ENCODE assay signal across 8 cellular contexts in genomic region chr3:71064288-71064975, GRCh38.
DNase-seq lines count a peak whose midpoint lies in the region; ATAC-seq lines count a peak whose summit lies in the region.

No MANE protein-coding gene starts in this region.

- peak; percentile 61 for ATAC-seq in esophagus mucosa

- peak overlapping the region; percentile 98 for H3K4me2 ChIP-seq in GM23248 (ENCODE audit: unreplicated experiment)

- H3K4me3 ChIP-seq in GM23248 (peak overlapping the region; percentile 90), muscle layer of duodenum (ENCODE audit: low read depth in 1 of 2, low read length in 2 of 2) (peak overlapping the region; percentile 79 to 93)

- peaks cover 42% of the 10 kb centered on the region for H3K4me1 ChIP-seq in GM23248 (ENCODE audit: insufficient read depth)
- peaks cover 23 to 49% of the 10 kb centered on the region in 2 donors for H3K4me1 ChIP-seq in muscle layer of duodenum (ENCODE audit: control insufficient read depth in 1 of 2, insufficient read depth in 2 of 2, low read length in 2 of 2)

- no peaks in the 10 kb centered on the region for H3K27me3 ChIP-seq in GM23248 (replicated peaks; ENCODE audit: insufficient read depth)
- no peaks in the 10 kb centered on the region for H3K27me3 ChIP-seq in muscle layer of duodenum (ENCODE audit: low read depth, low read length)

- peak; percentile 91 for DNase-seq in D341Med (ENCODE audit: low spot score)
- peak; percentile 80 for DNase-seq in GM23248
- DNase-seq in NCI-H69 (lab: John Stamatoyannopoulos, UW) = peak; percentile 74
- peak; percentile 36 for DNase-seq in activated T-cell treated with anti-CD3 and anti-CD28 coated beads for 4 hours
- peak; percentile 66 for DNase-seq in superior temporal gyrus (ENCODE audit: extremely low spot score)
- DNase-seq in SW 1271 (lab: John Stamatoyannopoulos, UW) = no peak

- H3K27ac ChIP-seq in GM23248 = peak overlapping the region; percentile 84
- H3K27ac ChIP-seq in muscle layer of duodenum (ENCODE audit: low read length) = peak overlapping the region; percentile 93

- peaks cover 65% of the 10 kb centered on the region for H3K79me2 ChIP-seq in GM23248 (ENCODE audit: insufficient read depth)

- in situ Hi-C loops in GM23248 (cut with MboI) = no loop called here

- H4K20me1 ChIP-seq in GM23248 (ENCODE audit: insufficient read depth) = no peaks in the 10 kb centered on the region

- H3K9me3 ChIP-seq in GM23248 (ENCODE audit: low read depth) (no peaks in the 10 kb centered on the region), muscle layer of duodenum (ENCODE audit: control insufficient read depth in 1 of 2, low read length in 2 of 2) (no peaks in the 10 kb centered on the region)

- H3K36me3 ChIP-seq in GM23248 (ENCODE audit: low read depth) = no peaks in the 10 kb centered on the region
- peaks cover 0 to 26% of the 10 kb centered on the region in 2 donors for H3K36me3 ChIP-seq in muscle layer of duodenum (ENCODE audit: control insufficient read depth in 1 of 2, insufficient read depth in 2 of 2, low read length in 2 of 2)

- WGBS in GM23248 (ENCODE audit: low coverage in 1 of 2, low lambda C conversion rate in 2 of 2, missing lambda C conversion rate in 2 of 2), 2 experiments = 1 to 2% methylated on average over 22 to 42 of the region's 51 CpGs

- H3K9ac ChIP-seq in GM23248 = peak overlapping the region; percentile 88

- no peaks in the 10 kb centered on the region for H3K9me2 ChIP-seq in GM23248 (ENCODE audit: insufficient read depth)

- peak overlapping the region; percentile 64 for H2AFZ ChIP-seq in GM23248

- peaks cover 51% of the 10 kb centered on the region for H3F3A ChIP-seq in GM23248 (ENCODE audit: insufficient read depth)

Comparison
In these comparisons a context has a peak if more than half of its experiments do, and no peak if none do; other contexts are left out.
1. DNase-seq: peak in D341Med (single experiment), GM23248 (single experiment), NCI-H69 (single experiment), activated T-cell treated with anti-CD3 and anti-CD28 coated beads for 4 hours (single experiment) and superior temporal gyrus (single experiment); none in SW 1271 (0 of 2).